9 cellular contexts compared by ENCODE assay signal in the genomic region with DNA sequence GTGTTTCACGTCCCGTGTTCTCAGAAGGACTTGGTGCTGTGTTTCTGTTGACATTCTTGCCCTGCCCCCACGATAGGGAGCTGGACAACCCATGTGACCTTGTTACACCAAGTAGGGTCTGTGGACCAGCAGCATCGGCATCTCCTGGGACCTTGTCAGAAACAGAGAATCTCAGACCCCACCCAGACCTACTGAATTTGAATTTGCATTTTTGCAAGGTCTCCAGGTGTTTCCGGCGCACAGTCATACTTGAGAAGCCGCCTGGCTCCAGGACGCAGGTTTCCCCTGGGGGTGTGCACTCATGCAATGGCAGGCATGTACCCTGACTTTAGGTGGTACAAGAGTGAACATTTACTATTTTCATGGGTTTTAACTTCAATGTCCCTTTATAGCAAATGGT.
DNase-seq lines count a peak whose midpoint lies in the region; ATAC-seq and TF ChIP-seq lines count a peak whose summit lies in the region.
"Had no signal": no experiment of that assay in that cellular context is flagged by ENCODE, and none has a peak within 500 bp of the region (broad histone marks: within the 10 kb centered on the region; RNA-seq: fewer than 3 reads in every experiment).

No MANE protein-coding gene starts in this region.

- ATAC-seq in GM18909 (IDR thresholded peaks at IDR 0.05; ENCODE audit: poor library complexity, unreplicated experiment) (peak; percentile 78), GM21723 (IDR thresholded peaks at IDR 0.05; ENCODE audit: unreplicated experiment) (peak; percentile 80), HG03354 (IDR thresholded peaks at IDR 0.05; ENCODE audit: poor library complexity, severe bottlenecking, unreplicated experiment) (peak; percentile 89), mucosa of descending colon (peak; percentile 72), left ventricle myocardium superior (no peak)
- ATAC-seq in activated CD8-positive, alpha-beta T cell treated with anti-CD3 and anti-CD28 coated beads, Interleukin-2, amount 10 ng/mL, durations not matched to agents 7 days and 5 days, result no peak
- no peak for ATAC-seq in activated T-cell treated with anti-CD3 and anti-CD28 coated beads, Interleukin-2, amount 50 U/mL, for 72 hours (replicated peaks in 1 of 2)

- TF ChIP-seq CTCF in mucosa of descending colon (IDR thresholded peaks at IDR 0.05), result no peak

- CTCF ChIA-PET in activated CD8-positive, alpha-beta T cell treated with anti-CD3 and anti-CD28 coated beads, Interleukin-2, amount 10 ng/mL, durations not matched to agents 7 days and 5 days (lab: Charles Lee), result no interaction called here

- POLR2A ChIA-PET in activated CD8-positive, alpha-beta T cell treated with anti-CD3 and anti-CD28 coated beads, Interleukin-2, amount 10 ng/mL, durations not matched to agents 7 days and 5 days (lab: Charles Lee), result no interaction called here

- H3K4me1 ChIP-seq in mucosa of descending colon (ENCODE audit: low read depth), result no peaks in the 10 kb centered on the region

- intact Hi-C loops in mucosa of descending colon (cut with DNase I, micrococcal nuclease), result no loop called here
- intact Hi-C loops in left ventricle myocardium superior (cut with micrococcal nuclease), result no loop called here

- DNase-seq in mucosa of descending colon (peak in 2 of 3 donors; percentile 35 to 68), left ventricle myocardium superior (no peak), MV-4-11 (lab: John Stamatoyannopoulos, UW) (no peak)
- no peak for DNase-seq in activated CD8-positive, alpha-beta T cell treated with anti-CD3 and anti-CD28 coated beads, Interleukin-2, amount 10 ng/mL, durations not matched to agents 7 days and 5 days
- DNase-seq in activated T-cell treated with anti-CD3 and anti-CD28 coated beads, Interleukin-2, amount 50 U/mL, for 72 hours, result no peak
- DNase-seq: KBM-7 had no signal

- no peaks in the 10 kb centered on the region for H3K36me3 ChIP-seq in mucosa of descending colon (ENCODE audit: low read depth)

- H3K4me3 Mint-ChIP-seq in activated CD8-positive, alpha-beta T cell treated with anti-CD3 and anti-CD28 coated beads, Interleukin-2, amount 10 ng/mL, durations not matched to agents 7 days and 5 days, result no peak overlapping the region
- no peak overlapping the region for H3K4me3 Mint-ChIP-seq in activated T-cell treated with anti-CD3 and anti-CD28 coated beads, Interleukin-2, amount 50 U/mL, for 72 hours

- H3K4me3 ChIP-seq in mucosa of descending colon, result no peak overlapping the region

- H3K27ac Mint-ChIP-seq in activated CD8-positive, alpha-beta T cell treated with anti-CD3 and anti-CD28 coated beads, Interleukin-2, amount 10 ng/mL, durations not matched to agents 7 days and 5 days, result no peak overlapping the region
- H3K27ac Mint-ChIP-seq in activated T-cell treated with anti-CD3 and anti-CD28 coated beads, Interleukin-2, amount 50 U/mL, for 72 hours, result no peak overlapping the region

- no peaks in the 10 kb centered on the region for H3K9me3 ChIP-seq in mucosa of descending colon

- no peaks in the 10 kb centered on the region for H3K9me3 Mint-ChIP-seq in activated CD8-positive, alpha-beta T cell treated with anti-CD3 and anti-CD28 coated beads, Interleukin-2, amount 10 ng/mL, durations not matched to agents 7 days and 5 days (ENCODE audit: insufficient read depth)
- H3K9me3 Mint-ChIP-seq in activated T-cell treated with anti-CD3 and anti-CD28 coated beads, Interleukin-2, amount 50 U/mL, for 72 hours, result no peaks in the 10 kb centered on the region

- H3K27me3 Mint-ChIP-seq in activated CD8-positive, alpha-beta T cell treated with anti-CD3 and anti-CD28 coated beads, Interleukin-2, amount 10 ng/mL, durations not matched to agents 7 days and 5 days (ENCODE audit: low read depth), result peaks cover 23% of the 10 kb centered on the region
- peaks cover 16% of the 10 kb centered on the region for H3K27me3 Mint-ChIP-seq in activated T-cell treated with anti-CD3 and anti-CD28 coated beads, Interleukin-2, amount 50 U/mL, for 72 hours (ENCODE audit: low read depth)

- H3K36me3 Mint-ChIP-seq in activated CD8-positive, alpha-beta T cell treated with anti-CD3 and anti-CD28 coated beads, Interleukin-2, amount 10 ng/mL, durations not matched to agents 7 days and 5 days (ENCODE audit: low read depth), result no peaks in the 10 kb centered on the region
- no peaks in the 10 kb centered on the region for H3K36me3 Mint-ChIP-seq in activated T-cell treated with anti-CD3 and anti-CD28 coated beads, Interleukin-2, amount 50 U/mL, for 72 hours (ENCODE audit: insufficient read depth in 2 of 2)

- H3K4me1 Mint-ChIP-seq in activated CD8-positive, alpha-beta T cell treated with anti-CD3 and anti-CD28 coated beads, Interleukin-2, amount 10 ng/mL, durations not matched to agents 7 days and 5 days (ENCODE audit: low read depth), result no peaks in the 10 kb centered on the region
- peaks cover 4% of the 10 kb centered on the region for H3K4me1 Mint-ChIP-seq in activated T-cell treated with anti-CD3 and anti-CD28 coated beads, Interleukin-2, amount 50 U/mL, for 72 hours (ENCODE audit: low read depth)

Comparison
In these comparisons a context has a peak if more than half of its experiments do, and no peak if none do; other contexts are left out.
1. ATAC-seq: peak in GM18909 (single experiment), GM21723 (single experiment), HG03354 (single experiment) and mucosa of descending colon (single experiment); none in activated CD8-positive, alpha-beta T cell treated with anti-CD3 and anti-CD28 coated beads, Interleukin-2, amount 10 ng/mL, durations not matched to agents 7 days and 5 days (single experiment), left ventricle myocardium superior (single experiment) and activated T-cell treated with anti-CD3 and anti-CD28 coated beads, Interleukin-2, amount 50 U/mL, for 72 hours (0 of 2).
2. DNase-seq: peak in mucosa of descending colon (2 of 3); none in activated CD8-positive, alpha-beta T cell treated with anti-CD3 and anti-CD28 coated beads, Interleukin-2, amount 10 ng/mL, durations not matched to agents 7 days and 5 days (single experiment), left ventricle myocardium superior (single experiment), activated T-cell treated with anti-CD3 and anti-CD28 coated beads, Interleukin-2, amount 50 U/mL, for 72 hours (0 of 2) and MV-4-11 (single experiment).